In the genomic region with DNA sequence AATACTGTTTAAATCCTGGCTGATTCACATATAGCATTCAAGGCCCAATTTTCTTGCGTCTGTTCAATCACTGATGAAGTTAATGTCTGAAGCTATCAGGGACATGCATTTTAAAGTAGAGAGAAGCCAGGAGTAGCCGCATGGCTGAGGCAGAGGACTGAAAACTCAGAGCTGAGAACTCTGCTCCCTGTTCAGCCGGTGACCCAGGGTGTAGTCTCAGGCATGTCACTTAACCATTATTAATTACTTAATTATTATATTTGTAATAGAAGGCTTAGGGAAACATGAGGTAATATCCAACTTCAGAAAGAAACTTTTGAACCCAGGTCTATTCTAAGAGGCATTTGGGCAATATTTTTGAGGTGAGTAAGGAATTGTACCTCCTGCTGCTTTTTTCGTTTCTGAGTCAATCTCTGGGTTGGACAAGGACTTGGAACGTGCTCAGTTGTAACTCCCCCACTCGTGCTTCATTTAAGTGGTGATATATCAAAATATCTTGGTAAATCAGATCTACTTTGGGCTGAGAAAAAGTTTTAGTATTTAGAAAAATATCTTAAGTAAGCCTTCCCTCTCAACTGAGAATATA, we compare ENCODE assay signal across 21 cellular contexts.
DNase-seq lines count a peak whose midpoint lies in the region; ATAC-seq, FAIRE-seq and TF ChIP-seq lines count a peak whose summit lies in the region.
"Had no signal": no experiment of that assay in that cellular context is flagged by ENCODE, and none has a peak within 500 bp of the region (broad histone marks: within the 10 kb centered on the region; RNA-seq: fewer than 3 reads in every experiment).

No MANE protein-coding gene starts in this region.

- no peaks in the 10 kb centered on the region for H3K27me3 Mint-ChIP-seq in chondrocyte (ENCODE audit: low read depth)
- no peaks in the 10 kb centered on the region for H3K27me3 Mint-ChIP-seq in nephron (ENCODE audit: low read depth)
- H3K27me3 Mint-ChIP-seq: CD4-positive, CD25-positive, alpha-beta regulatory T cell had no signal

- H3K36me3 Mint-ChIP-seq in chondrocyte (ENCODE audit: low read depth) (no peaks in the 10 kb centered on the region), nephron (ENCODE audit: low read depth) (no peaks in the 10 kb centered on the region)
- H3K36me3 Mint-ChIP-seq: CD4-positive, CD25-positive, alpha-beta regulatory T cell had no signal

- H3K9me3 Mint-ChIP-seq in chondrocyte (ENCODE audit: low read depth), result no peaks in the 10 kb centered on the region
- H3K9me3 Mint-ChIP-seq in nephron, result peaks cover 7% of the 10 kb centered on the region

- ATAC-seq in GM19328 (IDR thresholded peaks at IDR 0.05; ENCODE audit: unreplicated experiment), result no peak
- ATAC-seq: GM12878 had no signal

- H3K27ac ChIP-seq in spleen, result no peak overlapping the region
- H3K27ac ChIP-seq: Peyer's patch had no signal

- H3K4me3 Mint-ChIP-seq in chondrocyte (ENCODE audit: unreplicated experiment), result no peak overlapping the region
- peak overlapping the region in 1 of 3 experiments; percentile 34 for H3K4me3 Mint-ChIP-seq in nephron
- H3K4me3 Mint-ChIP-seq: CD4-positive, CD25-positive, alpha-beta regulatory T cell had no signal

- H3K4me1 Mint-ChIP-seq in chondrocyte (ENCODE audit: low read depth) (peaks cover 24% of the 10 kb centered on the region), nephron (peaks cover 22% of the 10 kb centered on the region)
- H3K4me1 Mint-ChIP-seq: CD4-positive, CD25-positive, alpha-beta regulatory T cell had no signal

- H3K4me3 ChIP-seq in spleen, result no peak overlapping the region
- H3K4me3 ChIP-seq: GM12878, Peyer's patch had no signal

- no peaks in the 10 kb centered on the region for H3K4me1 ChIP-seq in spleen
- H3K4me1 ChIP-seq: Peyer's patch had no signal

- no peak for TF ChIP-seq CTCF in chondrocyte (IDR thresholded peaks at IDR 0.05)
- TF ChIP-seq CTCF in nephron (IDR thresholded peaks at IDR 0.05; ENCODE audit: unreplicated experiment in 3 of 3), result no peak
- TF ChIP-seq CTCF in spleen (IDR thresholded peaks at IDR 0.05 in 8 of 11, conservative IDR thresholded peaks at IDR 0.05 in 3 of 11), result no peak

- no peaks in the 10 kb centered on the region for H3K27me3 ChIP-seq in spleen (replicated peaks in 1 of 7)
- H3K27me3 ChIP-seq: Peyer's patch had no signal

- H3K36me3 ChIP-seq in spleen, result no peaks in the 10 kb centered on the region
- H3K36me3 ChIP-seq: Peyer's patch had no signal

- intact Hi-C loops in spleen (cut with DNase I; ENCODE audit: low total_unique reads), result no loop called here

- DNase-seq in H54 (ENCODE audit: insufficient read length, low spot score), result peak; percentile 38
- peak; percentile 26 for DNase-seq in RPMI7951 (ENCODE audit: low read depth)
- no peak for DNase-seq in chondrocyte (ENCODE audit: low spot score)
- no peak for DNase-seq in NCI-H2171 (lab: John Stamatoyannopoulos, UW)
- no peak for DNase-seq in middle frontal gyrus (ENCODE audit: extremely low spot score, low spot score)
- no peak for DNase-seq in spleen
- DNase-seq: ACHN; Calu3; CD4-positive, CD25-positive, alpha-beta regulatory T cell; DMS79; HCEC 1CT; KG1; MM.1S; NCI-H1105; NCI-H187 treated with DMSO at 0.1 percent for 48 hours; NCI-H510A; Peyer's patch; SIG-M5 had no signal

- H3K27ac Mint-ChIP-seq in chondrocyte (ENCODE audit: unreplicated experiment), result peak overlapping the region; percentile 11
- H3K27ac Mint-ChIP-seq in nephron, result peak overlapping the region in 2 of 3 experiments; percentile 62 to 74
- H3K27ac Mint-ChIP-seq: CD4-positive, CD25-positive, alpha-beta regulatory T cell had no signal

- TF ChIP-seq POLR2A in H54 (IDR thresholded peaks at IDR 0.05; ENCODE audit: low read depth, low read length) (no peak), spleen (IDR thresholded peaks at IDR 0.05) (no peak)

- H3K9me3 ChIP-seq in spleen, result peaks cover 0 to 6% (median 0%) of the 10 kb centered on the region in 8 donors
- H3K9me3 ChIP-seq: Peyer's patch had no signal

- FAIRE-seq in H54 (lab: Jason Lieb, UNC), result peak; percentile 99
- FAIRE-seq: GM12878 had no signal

- 60 to 76% (median 70%) methylated on average over 6 of the region's 6 CpGs for WGBS in spleen, 5 donors

Comparison
In these comparisons a context has a peak if more than half of its experiments do, and no peak if none do; other contexts are left out.
1. DNase-seq: peak in H54 (single experiment) and RPMI7951 (single experiment); none in chondrocyte (single experiment), NCI-H2171 (single experiment), middle frontal gyrus (single experiment) and spleen (single experiment).